In the genomic region with DNA sequence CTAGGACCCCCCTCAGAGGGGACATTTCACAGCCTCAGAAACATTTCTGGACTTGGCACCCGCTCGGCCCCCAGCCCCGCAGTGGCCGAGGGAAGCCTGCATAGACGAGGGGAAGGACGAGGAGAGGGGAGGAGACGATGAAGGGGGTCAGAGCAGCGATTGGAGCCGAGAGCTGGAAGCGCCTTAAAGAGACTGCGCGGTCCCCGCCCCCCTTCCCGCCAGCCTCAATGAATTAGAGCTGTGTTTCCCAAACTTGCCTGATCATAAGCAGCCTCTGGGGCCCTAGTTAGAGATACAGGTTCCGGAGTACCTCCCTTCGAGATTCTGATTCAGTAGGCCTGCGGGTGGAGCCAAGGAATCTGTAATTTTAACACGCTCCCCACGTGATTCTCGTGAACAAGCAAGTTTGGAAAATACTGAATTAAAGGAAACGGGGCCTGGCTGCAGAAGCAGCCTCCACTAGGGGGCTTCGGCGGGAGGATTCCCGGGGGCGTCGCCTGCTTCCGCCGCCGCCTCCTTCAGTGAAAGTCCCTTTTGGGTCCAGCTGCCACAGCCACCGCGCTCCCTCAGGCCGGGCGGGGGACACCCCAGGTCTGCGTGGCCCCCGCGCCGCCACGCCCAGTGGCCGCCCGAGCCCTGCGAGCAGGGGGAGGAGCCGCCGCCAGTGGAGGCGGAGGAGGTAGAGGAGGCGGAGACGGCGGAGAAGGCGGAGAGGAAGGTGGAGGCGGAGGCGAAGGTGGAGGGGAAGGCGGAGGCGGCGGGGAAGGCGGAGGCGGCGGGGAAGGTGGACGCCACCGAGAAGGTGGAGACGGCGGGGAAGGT, we compare ENCODE assay signal across 8 cellular contexts. TPM values are rescaled to one million over a fixed set of nuclear protein-coding genes. Genes with fewer than 3 reads are reported as not detected.
DNase-seq lines count a peak whose midpoint lies in the region; ATAC-seq and TF ChIP-seq lines count a peak whose summit lies in the region.

A gene (plus strand): TSS at position 651 of the 822 bp plus-strand sequence. CDS start 824 bp downstream, outside the sequence.

- peaks cover under 1% of the 10 kb centered on the region for H3K36me3 Mint-ChIP-seq in activated CD4-positive, alpha-beta memory T cell treated with anti-CD3 and anti-CD28 coated beads for 36 hours

- no peaks in the 10 kb centered on the region for H3K9me3 Mint-ChIP-seq in activated CD4-positive, alpha-beta memory T cell treated with anti-CD3 and anti-CD28 coated beads for 36 hours

- H3K4me1 ChIP-seq in duodenal mucosa (ENCODE audit: control insufficient read depth in 1 of 2, insufficient read depth in 2 of 2, low read length in 2 of 2) (peaks cover 9% of the 10 kb centered on the region in 2 donors), lower lobe of right lung (peaks cover 20% of the 10 kb centered on the region)

- H3K9me3 ChIP-seq in duodenal mucosa (ENCODE audit: control insufficient read depth in 1 of 2, low read length in 2 of 2) (no peaks in the 10 kb centered on the region), lower lobe of right lung (no peaks in the 10 kb centered on the region)

- peak; percentile 54 for TF ChIP-seq CTCF in C4-2B (conservative IDR thresholded peaks at IDR 0.05)
- peak; percentile 45 for TF ChIP-seq CTCF in lower lobe of right lung (IDR thresholded peaks at IDR 0.05)

- no peaks in the 10 kb centered on the region for H3K36me3 ChIP-seq in duodenal mucosa (ENCODE audit: control insufficient read depth in 1 of 2, insufficient read depth in 2 of 2, low read length in 2 of 2)
- H3K36me3 ChIP-seq in lower lobe of right lung = no peaks in the 10 kb centered on the region

- H3K9ac ChIP-seq in duodenal mucosa (ENCODE audit: low read depth in 1 of 2, low read length in 2 of 2) = peak within 1 kb of the TSS in 1 of 2 donors; percentile 39

- H3K4me3 Mint-ChIP-seq in activated CD4-positive, alpha-beta memory T cell treated with anti-CD3 and anti-CD28 coated beads for 36 hours = peak within 1 kb of the TSS; percentile 74

- ATAC-seq in GM19351 (IDR thresholded peaks at IDR 0.05; ENCODE audit: unreplicated experiment) (peak; percentile 84), HG03469 (IDR thresholded peaks at IDR 0.05; ENCODE audit: unreplicated experiment) (peak; percentile 79), lower lobe of right lung (peak; percentile 95 to 96)

- CTCF ChIA-PET in activated CD4-positive, alpha-beta memory T cell treated with anti-CD3 and anti-CD28 coated beads for 36 hours (lab: Charles Lee) = interaction anchor here (1.5 to 2.0 kb wide), 2 partner anchors 41 to 44 kb away, joined by 5 to 8 read pairs; a partner anchor contains a TSS

- DNase-seq in NCI-H748 (lab: John Stamatoyannopoulos, UW; ENCODE audit: unreplicated experiment) = peak; percentile 88
- peak; percentile 78 for DNase-seq in activated CD4-positive, alpha-beta memory T cell treated with anti-CD3 and anti-CD28 coated beads for 36 hours
- DNase-seq in lower lobe of right lung = peak; percentile 82
- DNase-seq in stimulated activated CD4-positive, alpha-beta T cell treated with anti-CD3 and anti-CD28 coated beads, TNF-alpha, amount 100 ng/mL, for 1 hour (ENCODE audit: low read depth in 3 of 3, low spot score in 1 of 3) = peak; percentile 50 to 60 (median 57)

- H3K27me3 ChIP-seq in duodenal mucosa (ENCODE audit: control insufficient read depth in 1 of 2, insufficient read depth in 2 of 2, low read length in 2 of 2) (no peaks in the 10 kb centered on the region), lower lobe of right lung (ENCODE audit: low read depth) (no peaks in the 10 kb centered on the region)

- peak within 1 kb of the TSS; percentile 79 for H3K27ac ChIP-seq in C4-2B
- H3K27ac ChIP-seq in duodenal mucosa (ENCODE audit: low read depth, low read length) = peak within 1 kb of the TSS; percentile 73
- H3K27ac ChIP-seq in lower lobe of right lung = peak within 1 kb of the TSS; percentile 77

- peaks cover 34% of the 10 kb centered on the region for H3K4me1 Mint-ChIP-seq in activated CD4-positive, alpha-beta memory T cell treated with anti-CD3 and anti-CD28 coated beads for 36 hours (ENCODE audit: low read depth)

- peak within 1 kb of the TSS; percentile 61 to 65 for H3K4me3 ChIP-seq in duodenal mucosa (ENCODE audit: low read depth in 1 of 2, low read length in 2 of 2)
- H3K4me3 ChIP-seq in lower lobe of right lung = peak within 1 kb of the TSS; percentile 60

- POLR2A ChIA-PET in activated CD4-positive, alpha-beta memory T cell treated with anti-CD3 and anti-CD28 coated beads for 36 hours (lab: Charles Lee) = no interaction called here

- H3K27ac Mint-ChIP-seq in activated CD4-positive, alpha-beta memory T cell treated with anti-CD3 and anti-CD28 coated beads for 36 hours = peak within 1 kb of the TSS; percentile 65

- intact Hi-C loops in activated CD4-positive, alpha-beta memory T cell treated with anti-CD3 and anti-CD28 coated beads for 36 hours (cut with micrococcal nuclease) = loop anchor here (1.0 to 5.0 kb wide), 3 partner anchors 43 to 687 kb away; a partner anchor contains a TSS
- intact Hi-C loops in lower lobe of right lung (cut with DNase I) = no loop called here

- H3K27me3 Mint-ChIP-seq in activated CD4-positive, alpha-beta memory T cell treated with anti-CD3 and anti-CD28 coated beads for 36 hours = no peaks in the 10 kb centered on the region

RNA-seq across cellular contexts. Expression of the gene that starts here (rescaled TPM):
- total RNA-seq in activated CD4-positive, alpha-beta memory T cell treated with anti-CD3 and anti-CD28 coated beads for 36 hours = 1 to 10 TPM; 2.0 TPM
- 3.1 TPM for total RNA-seq in lower lobe of right lung

Comparison
In these comparisons a context has a peak if more than half of its experiments do, and no peak if none do; other contexts are left out.
1. Peak in every context shown above with its lines: DNase-seq, ATAC-seq, H3K4me3 ChIP-seq and H3K27ac ChIP-seq.